ENCODE assay signal across 39 cellular contexts in genomic region chr3:65930650-65931049, GRCh38.
"Had no signal": no experiment of that assay in that cellular context is flagged by ENCODE, and none has a peak within 500 bp of the region (broad histone marks: within the 10 kb centered on the region; RNA-seq: fewer than 3 reads in every experiment).

No MANE protein-coding gene starts in this region.

- H3K27ac ChIP-seq: adrenal gland, cardiac muscle cell, WERI-Rb-1 had no signal

- DNase-seq: activated CD4-positive, alpha-beta memory T cell treated with anti-CD3 and anti-CD28 coated beads, Interleukin-2, amount 10 ng/mL, durations not matched to agents 7 days and 5 days; activated CD4-positive, alpha-beta T cell treated with anti-CD3 and anti-CD28 coated beads for 1 hour; activated CD4-positive, alpha-beta T cell treated with anti-CD3 and anti-CD28 coated beads for 36 hours; activated CD4-positive, alpha-beta T cell treated with anti-CD3 and anti-CD28 coated beads for 48 hours; activated CD4-positive, alpha-beta T cell treated with anti-CD3 and anti-CD28 coated beads, Interleukin-2, amount 10 ng/mL, durations not matched to agents 7 days and 5 days; activated CD4-positive, alpha-beta T cell treated with anti-CD3 and anti-CD28 coated beads, Interleukin-2, amount 50 U/mL, for 48 hours; activated CD4-positive, CD25-positive, alpha-beta regulatory T cell; activated CD8-positive, alpha-beta memory T cell treated with anti-CD3 and anti-CD28 coated beads for 24 hours; activated CD8-positive, alpha-beta memory T cell treated with anti-CD3 and anti-CD28 coated beads, Interleukin-2, amount 10 ng/mL, durations not matched to agents 7 days and 5 days; activated CD8-positive, alpha-beta memory T cell treated with anti-CD3 and anti-CD28 coated beads, Interleukin-2, amount 50 U/mL, for 48 hours; activated CD8-positive, alpha-beta T cell treated with anti-CD3 and anti-CD28 coated beads, Interleukin-2, amount 10 ng/mL, durations not matched to agents 7 days and 5 days; activated effector memory CD4-positive, alpha-beta T cell treated with Interleukin-2 at 50 U/mL for 16 hours; activated gamma-delta T cell; activated naive CD4-positive, alpha-beta T cell; activated naive CD4-positive, alpha-beta T cell treated with anti-CD3 and anti-CD28 coated beads for 36 hours; activated naive CD4-positive, alpha-beta T cell treated with anti-CD3 and anti-CD28 coated beads, Interleukin-2, amount 50 U/mL, for 16 hours; activated naive CD8-positive, alpha-beta T cell treated with anti-CD3 and anti-CD28 coated beads for 36 hours; activated T-cell treated with anti-CD3 and anti-CD28 coated beads, Interleukin-2, amount 50 U/mL, for 24 hours; activated T-cell treated with anti-CD3 and anti-CD28 coated beads, Interleukin-2, amount 50 U/mL, for 48 hours; adrenal gland; amniotic stem cell; aorta; caudate nucleus; cerebellar nuclear complex; T-helper 1 cell; T-helper 2 cell; T-helper 9 cell; WERI-Rb-1 had no signal

- H3K4me3 ChIP-seq: adrenal gland, cardiac muscle cell had no signal

- H3K4me1 ChIP-seq: adrenal gland had no signal

- H3K27me3 ChIP-seq: adrenal gland, cardiac muscle cell had no signal

- H3K9me3 ChIP-seq: adrenal gland had no signal

- H3K27ac Mint-ChIP-seq: activated CD4-positive, alpha-beta memory T cell treated with anti-CD3 and anti-CD28 coated beads, Interleukin-2, amount 10 ng/mL, durations not matched to agents 7 days and 5 days; activated CD4-positive, alpha-beta T cell treated with anti-CD3 and anti-CD28 coated beads for 36 hours; activated CD4-positive, alpha-beta T cell treated with anti-CD3 and anti-CD28 coated beads, Interleukin-2, amount 10 ng/mL, durations not matched to agents 7 days and 5 days; activated CD8-positive, alpha-beta memory T cell treated with anti-CD3 and anti-CD28 coated beads, Interleukin-2, amount 10 ng/mL, durations not matched to agents 7 days and 5 days; activated CD8-positive, alpha-beta T cell treated with anti-CD3 and anti-CD28 coated beads, Interleukin-2, amount 10 ng/mL, durations not matched to agents 7 days and 5 days; activated naive CD4-positive, alpha-beta T cell treated with anti-CD3 and anti-CD28 coated beads for 36 hours; activated naive CD4-positive, alpha-beta T cell treated with anti-CD3 and anti-CD28 coated beads, Interleukin-2, amount 50 U/mL, for 72 hours; activated naive CD8-positive, alpha-beta T cell treated with anti-CD3 and anti-CD28 coated beads for 36 hours; activated T-cell treated with anti-CD3 and anti-CD28 coated beads, Interleukin-2, amount 50 U/mL, for 24 hours; activated T-helper 2 cell treated with anti-CD3 and anti-CD28 coated beads, Interferon-gamma antibody, Interleukin-2, Interleukin-4, amounts not matched to agents 10 μg/mL and 5 μg/mL and 100 μg/mL, durations not matched to agents 14 hours and 24 hours and 36 hours; brain; T-helper 1 cell treated with Interleukin-12 subunit alpha and Interleukin-12 subunit beta and Interleukin-4 antibody, amounts not matched to agents 30 μg/mL and 1 μg/mL, for 36 hours; T-helper 2 cell treated with Interferon-gamma antibody and Interleukin-4, amounts not matched to agents 5 μg/mL and 100 μg/mL, for 36 hours had no signal

- H3K36me3 ChIP-seq: adrenal gland, cardiac muscle cell, WERI-Rb-1 had no signal

- H3K9me3 Mint-ChIP-seq: activated naive CD4-positive, alpha-beta T cell treated with anti-CD3 and anti-CD28 coated beads for 36 hours had no signal

- H3K36me3 Mint-ChIP-seq: activated CD8-positive, alpha-beta memory T cell treated with anti-CD3 and anti-CD28 coated beads, Interleukin-2, amount 10 ng/mL, durations not matched to agents 7 days and 5 days; activated naive CD4-positive, alpha-beta T cell treated with anti-CD3 and anti-CD28 coated beads, Interleukin-2, amount 50 U/mL, for 72 hours; activated naive CD8-positive, alpha-beta T cell treated with anti-CD3 and anti-CD28 coated beads for 36 hours had no signal

- ATAC-seq: activated CD4-positive, alpha-beta T cell treated with anti-CD3 and anti-CD28 coated beads for 36 hours; activated CD4-positive, CD25-positive, alpha-beta regulatory T cell treated with anti-CD3 and anti-CD28 coated beads, Interleukin-2, amount 50 U/mL, for 24 hours; activated CD8-positive, alpha-beta memory T cell treated with anti-CD3 and anti-CD28 coated beads, Interleukin-2, amount 10 ng/mL, durations not matched to agents 7 days and 5 days; activated CD8-positive, alpha-beta T cell treated with anti-CD3 and anti-CD28 coated beads, Interleukin-2, amount 10 ng/mL, durations not matched to agents 7 days and 5 days; activated naive CD4-positive, alpha-beta T cell treated with anti-CD3 and anti-CD28 coated beads, Interleukin-2, amount 50 U/mL, for 72 hours; WTC11 had no signal

- H3K27me3 Mint-ChIP-seq: activated CD4-positive, alpha-beta memory T cell treated with anti-CD3 and anti-CD28 coated beads, Interleukin-2, amount 10 ng/mL, durations not matched to agents 7 days and 5 days; activated CD4-positive, alpha-beta T cell treated with anti-CD3 and anti-CD28 coated beads for 36 hours; activated CD4-positive, alpha-beta T cell treated with anti-CD3 and anti-CD28 coated beads, Interleukin-2, amount 10 ng/mL, durations not matched to agents 7 days and 5 days; activated CD8-positive, alpha-beta memory T cell treated with anti-CD3 and anti-CD28 coated beads, Interleukin-2, amount 10 ng/mL, durations not matched to agents 7 days and 5 days; activated naive CD8-positive, alpha-beta T cell treated with anti-CD3 and anti-CD28 coated beads for 36 hours; brain; central memory CD8-positive, alpha-beta T cell had no signal

- H3K4me1 Mint-ChIP-seq: activated CD4-positive, alpha-beta memory T cell treated with anti-CD3 and anti-CD28 coated beads, Interleukin-2, amount 10 ng/mL, durations not matched to agents 7 days and 5 days; activated CD4-positive, alpha-beta T cell treated with anti-CD3 and anti-CD28 coated beads for 36 hours; activated CD4-positive, alpha-beta T cell treated with anti-CD3 and anti-CD28 coated beads, Interleukin-2, amount 10 ng/mL, durations not matched to agents 7 days and 5 days; activated naive CD8-positive, alpha-beta T cell treated with anti-CD3 and anti-CD28 coated beads for 36 hours; central memory CD8-positive, alpha-beta T cell had no signal

- H3K4me3 Mint-ChIP-seq: activated CD4-positive, alpha-beta memory T cell treated with anti-CD3 and anti-CD28 coated beads, Interleukin-2, amount 10 ng/mL, durations not matched to agents 7 days and 5 days; activated CD4-positive, alpha-beta T cell treated with anti-CD3 and anti-CD28 coated beads for 36 hours; activated CD4-positive, alpha-beta T cell treated with anti-CD3 and anti-CD28 coated beads, Interleukin-2, amount 10 ng/mL, durations not matched to agents 7 days and 5 days; activated CD8-positive, alpha-beta memory T cell treated with anti-CD3 and anti-CD28 coated beads, Interleukin-2, amount 10 ng/mL, durations not matched to agents 7 days and 5 days; activated CD8-positive, alpha-beta T cell treated with anti-CD3 and anti-CD28 coated beads, Interleukin-2, amount 10 ng/mL, durations not matched to agents 7 days and 5 days; activated naive CD4-positive, alpha-beta T cell treated with anti-CD3 and anti-CD28 coated beads for 36 hours; activated naive CD8-positive, alpha-beta T cell treated with anti-CD3 and anti-CD28 coated beads for 36 hours; activated T-cell treated with anti-CD3 and anti-CD28 coated beads, Interleukin-2, amount 50 U/mL, for 24 hours; brain; central memory CD8-positive, alpha-beta T cell; T-helper 1 cell treated with Interleukin-12 subunit alpha and Interleukin-12 subunit beta and Interleukin-4 antibody, amounts not matched to agents 30 μg/mL and 1 μg/mL, for 36 hours; T-helper 2 cell treated with Interferon-gamma antibody and Interleukin-4, amounts not matched to agents 5 μg/mL and 100 μg/mL, for 36 hours; WTC11 had no signal

- FAIRE-seq: astrocyte, bronchial epithelial cell had no signal
